Comparison of ENCODE assay signal across 11 cellular contexts in the genomic region with DNA sequence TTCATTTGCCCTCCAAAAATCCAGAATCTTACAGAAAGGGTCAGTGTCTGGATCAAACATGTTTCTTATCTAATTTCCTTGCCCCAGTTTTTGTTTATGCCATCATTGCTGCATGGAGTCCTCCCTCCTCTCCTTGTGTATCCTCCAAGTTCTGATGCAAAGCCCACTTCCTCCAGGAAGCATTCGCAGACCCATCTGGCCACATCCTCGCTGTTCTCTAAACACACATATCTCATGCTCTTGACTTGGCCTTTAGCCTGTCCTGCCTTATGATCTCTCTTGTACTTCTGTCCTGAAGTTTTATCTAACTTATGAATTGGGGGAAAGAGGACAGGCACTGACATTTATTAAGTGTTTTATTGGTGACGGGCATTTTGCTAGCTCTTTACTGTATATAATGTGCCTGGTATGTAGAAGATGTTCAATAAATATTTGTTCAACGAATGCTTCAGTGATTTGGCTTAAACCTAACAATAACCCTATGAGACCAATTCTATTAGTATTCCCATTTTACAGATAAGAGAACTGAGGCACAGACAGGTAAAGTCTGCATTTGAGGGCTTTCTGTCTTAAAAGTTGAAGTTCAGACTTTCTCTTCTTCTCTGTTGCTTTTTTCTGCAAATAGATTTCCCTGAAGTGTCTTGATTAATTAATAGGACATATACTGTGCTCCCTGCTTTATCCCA. TPM values are rescaled to one million over a fixed set of nuclear protein-coding genes. Genes with fewer than 3 reads are reported as not detected.
A peak's percentile ranks its signal among the peaks of the same experiment; 100 is the strongest.
DNase-seq lines count a peak whose midpoint lies in the region; ATAC-seq and TF ChIP-seq lines count a peak whose summit lies in the region.
"Had no signal": no experiment of that assay in that cellular context is flagged by ENCODE, and none has a peak within 500 bp of the region (broad histone marks: within the 10 kb centered on the region; RNA-seq: fewer than 3 reads in every experiment).

No MANE protein-coding gene starts in this region.

- H3K4me3 Mint-ChIP-seq in IgD-negative memory B cell (peak overlapping the region; percentile 4 to 74 (median 12)), chondrocyte (ENCODE audit: unreplicated experiment) (peak overlapping the region; percentile 17)

- DNase-seq in chondrocyte (ENCODE audit: low spot score) = no peak
- no peak for DNase-seq in osteoblast (ENCODE audit: insufficient read length, low spot score, missing footprints)
- DNase-seq in nucleus accumbens (lab: John Stamatoyannopoulos, UW) = no peak
- DNase-seq in NCI-H510A (lab: John Stamatoyannopoulos, UW) = no peak
- no peak for DNase-seq in activated CD8-positive, alpha-beta memory T cell treated with anti-CD3 and anti-CD28 coated beads, Interleukin-2, amount 50 U/mL, for 48 hours
- DNase-seq: activated gamma-delta T cell, DMS79, SIG-M5 had no signal

- peak overlapping the region in 2 of 3 donors; percentile 10 to 68 for H3K27ac Mint-ChIP-seq in IgD-negative memory B cell
- peak overlapping the region; percentile 99 for H3K27ac Mint-ChIP-seq in chondrocyte (ENCODE audit: unreplicated experiment)

- ATAC-seq in GM19467 (IDR thresholded peaks at IDR 0.05; ENCODE audit: unreplicated experiment) = no peak

- H3K79me2 ChIP-seq in osteoblast (ENCODE audit: insufficient read depth, low read length) = no peaks in the 10 kb centered on the region

- peak overlapping the region in 6 of 10 experiments; percentile 19 to 43 (median 30); a peak in 6 of 20 replicates for H3K4me3 ChIP-seq in BLaER1 treated with 17β-estradiol and CSF1 and Interleukin-3, amounts not matched to agents 10 nM and 100 nM
- H3K4me3 ChIP-seq in osteoblast (ENCODE audit: insufficient read depth, low read length) = no peak overlapping the region

- peak overlapping the region in 9 of 11 experiments; percentile 67 to 76 (median 71); a peak in 17 of 22 replicates for H3K9ac ChIP-seq in BLaER1 treated with 17β-estradiol and CSF1 and Interleukin-3, amounts not matched to agents 10 nM and 100 nM

- H3K9me3 Mint-ChIP-seq in IgD-negative memory B cell = peaks cover 0 to 6% (median 2%) of the 10 kb centered on the region in 3 donors
- H3K9me3 Mint-ChIP-seq in chondrocyte (ENCODE audit: low read depth) = peaks cover 6% of the 10 kb centered on the region

- peak overlapping the region; percentile 48 for H2AFZ ChIP-seq in osteoblast (ENCODE audit: low read length)

- no peaks in the 10 kb centered on the region for H4K20me1 ChIP-seq in BLaER1 treated with 17β-estradiol and CSF1 and Interleukin-3, amounts not matched to agents 10 nM and 100 nM
- H4K20me1 ChIP-seq in osteoblast (ENCODE audit: insufficient read depth, low read length) = no peaks in the 10 kb centered on the region

- H3K4me1 Mint-ChIP-seq in IgD-negative memory B cell (peaks cover 41 to 61% (median 54%) of the 10 kb centered on the region in 3 donors), chondrocyte (ENCODE audit: low read depth) (peaks cover 59% of the 10 kb centered on the region)

- peak overlapping the region in 10 of 11 experiments; percentile 64 to 88 (median 80); a peak in 19 of 22 replicates for H3K27ac ChIP-seq in BLaER1 treated with 17β-estradiol and CSF1 and Interleukin-3, amounts not matched to agents 10 nM and 100 nM
- H3K27ac ChIP-seq in osteoblast (ENCODE audit: low read depth, low read length) = peak overlapping the region; percentile 93

- H3K36me3 ChIP-seq in BLaER1 treated with 17β-estradiol and CSF1 and Interleukin-3, amounts not matched to agents 10 nM and 100 nM = no peaks in the 10 kb centered on the region
- no peaks in the 10 kb centered on the region for H3K36me3 ChIP-seq in osteoblast (ENCODE audit: insufficient read depth, low read length)

- H3K4me2 ChIP-seq in BLaER1 treated with 17β-estradiol and CSF1 and Interleukin-3, amounts not matched to agents 10 nM and 100 nM = peak overlapping the region; percentile 77 to 93 (median 84)
- H3K4me2 ChIP-seq in osteoblast (ENCODE audit: insufficient read depth, low read length) = peak overlapping the region; percentile 76

- H3K36me3 Mint-ChIP-seq in IgD-negative memory B cell (peaks cover 2% of the 10 kb centered on the region), chondrocyte (ENCODE audit: low read depth) (no peaks in the 10 kb centered on the region)

- no peaks in the 10 kb centered on the region for H3K27me3 ChIP-seq in BLaER1 treated with 17β-estradiol and CSF1 and Interleukin-3, amounts not matched to agents 10 nM and 100 nM
- H3K27me3 ChIP-seq in osteoblast (ENCODE audit: insufficient read depth, low read length) = no peaks in the 10 kb centered on the region

- TF ChIP-seq CTCF in chondrocyte (IDR thresholded peaks at IDR 0.05) = no peak
- no peak for TF ChIP-seq CTCF in osteoblast (IDR thresholded peaks at IDR 0.05; ENCODE audit: extremely low read depth, low read depth, low read length)

- no peaks in the 10 kb centered on the region for H3K9me3 ChIP-seq in BLaER1 treated with 17β-estradiol and CSF1 and Interleukin-3, amounts not matched to agents 10 nM and 100 nM (replicated peaks in 1 of 11)
- H3K9me3 ChIP-seq in osteoblast (ENCODE audit: low read depth, low read length) = no peaks in the 10 kb centered on the region

- peaks cover 64 to 99% (median 98%) of the 10 kb centered on the region in 10 experiments for H3K4me1 ChIP-seq in BLaER1 treated with 17β-estradiol and CSF1 and Interleukin-3, amounts not matched to agents 10 nM and 100 nM
- H3K4me1 ChIP-seq in osteoblast (ENCODE audit: insufficient read depth, low read length) = peaks cover 43% of the 10 kb centered on the region

- no peaks in the 10 kb centered on the region for H3K27me3 Mint-ChIP-seq in IgD-negative memory B cell
- H3K27me3 Mint-ChIP-seq in chondrocyte (ENCODE audit: low read depth) = no peaks in the 10 kb centered on the region

RNA-seq across cellular contexts. Expression of a gene that starts 19.2 kb away (rescaled TPM):
- 74.0 TPM for polyA plus RNA-seq in IgD-negative memory B cell
- 81.8 to 330 TPM (median 83.5 TPM) in 3 replicates for total RNA-seq in chondrocyte
- total RNA-seq in osteoblast = 177 and 240 TPM in 2 replicates

RNA-seq across cellular contexts. Expression of a gene that starts 47.4 kb away (rescaled TPM):
- polyA plus RNA-seq in IgD-negative memory B cell = 2.2 TPM
- total RNA-seq in chondrocyte = 0.72 to 4.3 TPM (median 0.87 TPM) in 3 replicates
- total RNA-seq in osteoblast = under 0.01 and 0.29 TPM in 2 replicates
